Comparison of ENCODE assay signal across 1 cellular context in genomic region chr1:116735246-116735645, GRCh38.
TF ChIP-seq lines count a peak whose summit lies in the region.

No MANE protein-coding gene starts in this region.

TF ChIP-seq in H1, 55 proteins besides CTCF, POLR2A, EP300 and RAD21 (continued from another document):
- no peak for TF ChIP-seq USF2 (IDR thresholded peaks at IDR 0.05; ENCODE audit: low read length)
- no peak for TF ChIP-seq EGR1 (IDR thresholded peaks at IDR 0.05; ENCODE audit: borderline replicate concordance, low read depth, low read length)
- no peak for TF ChIP-seq SAP30 (IDR thresholded peaks at IDR 0.05; ENCODE audit: insufficient read depth, insufficient replicate concordance, low read length)
- no peak for TF ChIP-seq PHF8 (conservative IDR thresholded peaks at IDR 0.05; ENCODE audit: low read depth, low read length)
- no peak for TF ChIP-seq NRF1 (IDR thresholded peaks at IDR 0.05; ENCODE audit: low read depth, low read length)
- TF ChIP-seq SP1 (IDR thresholded peaks at IDR 0.05; ENCODE audit: low read depth, low read length) = no peak
- TF ChIP-seq KDM1A (IDR thresholded peaks at IDR 0.05; ENCODE audit: borderline replicate concordance, low read length) = no peak
- TF ChIP-seq BCL11A (IDR thresholded peaks at IDR 0.05; ENCODE audit: low read depth in 2 of 2, low read length in 2 of 2) = no peak
- no peak for TF ChIP-seq MAFK (IDR thresholded peaks at IDR 0.05; ENCODE audit: low read depth, low read length)
- TF ChIP-seq E2F6 (IDR thresholded peaks at IDR 0.05) = no peak
- no peak for TF ChIP-seq CHD7 (IDR thresholded peaks at IDR 0.05; ENCODE audit: insufficient replicate concordance, low read length)
- TF ChIP-seq TCF12 (IDR thresholded peaks at IDR 0.05; ENCODE audit: low read depth, low read length) = no peak
- no peak for TF ChIP-seq SUZ12 (IDR thresholded peaks at IDR 0.05; ENCODE audit: low read length)
- no peak for TF ChIP-seq HDAC2 (IDR thresholded peaks at IDR 0.05; ENCODE audit: borderline replicate concordance in 1 of 2, low read depth in 2 of 2, low read length in 2 of 2)
- TF ChIP-seq GTF2F1 (IDR thresholded peaks at IDR 0.05; ENCODE audit: borderline replicate concordance, low read depth, low read length) = no peak
- TF ChIP-seq TAF1 (IDR thresholded peaks at IDR 0.05; ENCODE audit: low read depth, low read length) = no peak
- no peak for TF ChIP-seq SP4 (IDR thresholded peaks at IDR 0.05; ENCODE audit: low read length)
